In the genomic region with DNA sequence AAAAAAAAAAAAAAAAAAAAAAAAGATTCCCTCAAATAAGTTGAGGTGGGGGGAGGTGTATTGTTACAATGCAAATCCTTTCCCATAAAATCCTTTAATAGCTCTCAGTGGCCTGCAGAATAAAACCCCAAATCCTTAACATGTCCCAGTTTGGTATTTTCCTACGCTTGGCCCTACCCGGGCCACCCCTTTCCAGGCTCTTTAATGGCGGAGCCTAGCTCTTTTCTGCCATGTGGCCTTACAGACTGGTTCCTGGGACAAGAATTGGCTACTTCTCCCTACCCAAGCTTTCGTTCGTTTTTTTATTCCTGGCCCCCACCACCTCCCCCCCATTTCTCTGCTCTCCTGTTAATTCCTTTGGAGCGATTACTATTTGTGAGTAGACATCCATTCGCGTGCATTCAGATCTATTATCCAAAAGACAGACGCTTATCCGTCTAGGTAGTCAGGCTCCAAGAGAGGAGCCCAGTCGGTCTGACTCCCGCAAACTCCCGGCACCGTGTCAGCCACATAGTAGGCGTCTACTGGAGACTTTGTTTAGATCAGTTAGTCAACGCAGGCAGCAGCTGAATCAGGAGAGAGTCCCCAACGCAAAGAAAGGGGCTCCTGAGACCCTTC, we compare ENCODE assay signal across 8 cellular contexts. TPM values are rescaled to one million over a fixed set of nuclear protein-coding genes. Genes with fewer than 3 reads are reported as not detected.
DNase-seq lines count a peak whose midpoint lies in the region; ATAC-seq, FAIRE-seq and TF ChIP-seq lines count a peak whose summit lies in the region.

No MANE protein-coding gene starts in this region.

- no peak for DNase-seq in stimulated activated naive CD8-positive, alpha-beta T cell treated with anti-CD3 and anti-CD28 coated beads, Interleukin-15, Interleukin-2, amounts not matched to agents 100 U/mL and 50 U/mL, for 24 hours
- DNase-seq in mammary epithelial cell: no peak
- no peak for DNase-seq in urothelium cell line (ENCODE audit: low spot score)

- H3K9ac ChIP-seq in mammary epithelial cell (ENCODE audit: insufficient read depth, low read length): peak overlapping the region; percentile 29

- peak overlapping the region; percentile 96 for H2AFZ ChIP-seq in mammary epithelial cell (ENCODE audit: low read depth, low read length)

- H3K79me2 ChIP-seq in mammary epithelial cell (ENCODE audit: insufficient read depth, low read length): peaks cover 37% of the 10 kb centered on the region

- peak overlapping the region; percentile 98 for H3K4me2 ChIP-seq in mammary epithelial cell (ENCODE audit: insufficient read depth, low read depth, low read length)

- dilution Hi-C loops in mammary epithelial cell (cut with HindIII; ENCODE audit: low sequenced_read_pairs): no loop called here

- H3K27ac Mint-ChIP-seq in stimulated activated naive CD8-positive, alpha-beta T cell treated with anti-CD3 and anti-CD28 coated beads, Interleukin-15, Interleukin-2, amounts not matched to agents 100 ng/mL and 50 ng/mL, for 24 hours: peak overlapping the region; percentile 96

- peak overlapping the region; percentile 77 for H3K27ac ChIP-seq in mammary epithelial cell (ENCODE audit: insufficient read depth, low read depth, low read length)

- in situ Hi-C loops in mammary epithelial cell (cut with MboI; ENCODE audit: low sequenced_read_pairs in 2 of 2): no loop called here

- H4K20me1 ChIP-seq in mammary epithelial cell (ENCODE audit: insufficient read depth, low read length): no peaks in the 10 kb centered on the region

- CTCF ChIA-PET in mammary epithelial cell (lab: Charles Lee; ENCODE audit: low non-redundant PET): no interaction called here

- H3K27me3 ChIP-seq in mammary epithelial cell (ENCODE audit: insufficient read depth, low read length) (no peaks in the 10 kb centered on the region), mononuclear cell (ENCODE audit: insufficient read depth, low read length) (no peaks in the 10 kb centered on the region)

- H3K4me1 Mint-ChIP-seq in stimulated activated naive CD8-positive, alpha-beta T cell treated with anti-CD3 and anti-CD28 coated beads, Interleukin-15, Interleukin-2, amounts not matched to agents 100 ng/mL and 50 ng/mL, for 24 hours (ENCODE audit: low read depth): peaks cover 38% of the 10 kb centered on the region

- FAIRE-seq in urothelium cell line (lab: Jason Lieb, UNC): no peak

- H3K36me3 ChIP-seq in mammary epithelial cell (ENCODE audit: insufficient read depth, low read length): no peaks in the 10 kb centered on the region

- ATAC-seq in stimulated activated naive CD8-positive, alpha-beta T cell treated with anti-CD3 and anti-CD28 coated beads, Interleukin-15, Interleukin-2, amounts not matched to agents 100 U/mL and 50 U/mL, for 24 hours: no peak
- ATAC-seq in GM19452 (IDR thresholded peaks at IDR 0.05; ENCODE audit: unreplicated experiment): no peak
- no peak for ATAC-seq in GM19324 (IDR thresholded peaks at IDR 0.05; ENCODE audit: low FRiP score, unreplicated experiment)
- ATAC-seq in activated CD4-positive, CD25-positive, alpha-beta regulatory T cell treated with anti-CD3 and anti-CD28 coated beads, Interleukin-2, amount 50 U/mL, for 24 hours: no peak

- WGBS in mammary epithelial cell (ENCODE audit: low coverage, missing lambda C conversion rate): 49% methylated on average over 7 of the region's 17 CpGs

- intact Hi-C loops in mammary epithelial cell (cut with micrococcal nuclease): loop anchor here (10.0 kb wide), 1 partner anchor 317 kb away; a partner anchor contains a TSS

- peak overlapping the region; percentile 60 to 80 (median 74) for H3K4me3 ChIP-seq in mammary epithelial cell (replicated peaks in 1 of 3; ENCODE audit: insufficient read depth in 1 of 3, low read depth in 2 of 3, low read length in 3 of 3)
- peak overlapping the region; percentile 84 for H3K4me3 ChIP-seq in mononuclear cell (ENCODE audit: low read length)

- H3K9me3 Mint-ChIP-seq in stimulated activated naive CD8-positive, alpha-beta T cell treated with anti-CD3 and anti-CD28 coated beads, Interleukin-15, Interleukin-2, amounts not matched to agents 100 ng/mL and 50 ng/mL, for 24 hours: no peaks in the 10 kb centered on the region

- H3K27me3 Mint-ChIP-seq in stimulated activated naive CD8-positive, alpha-beta T cell treated with anti-CD3 and anti-CD28 coated beads, Interleukin-15, Interleukin-2, amounts not matched to agents 100 ng/mL and 50 ng/mL, for 24 hours: no peaks in the 10 kb centered on the region

- H3K9me3 ChIP-seq in mammary epithelial cell (replicated peaks; ENCODE audit: insufficient read depth, low read length) (no peaks in the 10 kb centered on the region), mononuclear cell (ENCODE audit: low read depth, low read length) (no peaks in the 10 kb centered on the region)

- H3K4me3 Mint-ChIP-seq in stimulated activated naive CD8-positive, alpha-beta T cell treated with anti-CD3 and anti-CD28 coated beads, Interleukin-15, Interleukin-2, amounts not matched to agents 100 ng/mL and 50 ng/mL, for 24 hours: peak overlapping the region; percentile 89

- H3K36me3 Mint-ChIP-seq in stimulated activated naive CD8-positive, alpha-beta T cell treated with anti-CD3 and anti-CD28 coated beads, Interleukin-15, Interleukin-2, amounts not matched to agents 100 ng/mL and 50 ng/mL, for 24 hours (ENCODE audit: low read depth): peaks cover 3% of the 10 kb centered on the region

- BruUV-seq in mammary epithelial cell (replicated peaks; lab: Mats Ljungman, UMichigan): no TSS peak

- H3K4me1 ChIP-seq in mammary epithelial cell (ENCODE audit: insufficient read depth, low read length) (peaks cover 32% of the 10 kb centered on the region), mononuclear cell (ENCODE audit: insufficient read depth, low read length) (peaks cover 40% of the 10 kb centered on the region)

- TF ChIP-seq CTCF in mammary epithelial cell (conservative IDR thresholded peaks at IDR 0.05 in 1 of 2, IDR thresholded peaks at IDR 0.05 in 1 of 2; ENCODE audit: extremely low read depth in 1 of 2, insufficient read depth in 1 of 2, low read depth in 1 of 2, low read length in 2 of 2): no peak

RNA-seq across cellular contexts. Expression of a gene that starts 0.8 kb away (rescaled TPM):
- total RNA-seq in mammary epithelial cell (10 to 100 TPM; 11.7 to 13.1 TPM), mononuclear cell (38.5 TPM)
- 21.2 TPM for polyA plus RNA-seq in mammary epithelial cell
- polyA minus RNA-seq in mammary epithelial cell: 10.6 TPM

RNA-seq across cellular contexts. Expression of a gene that starts 5.4 kb away (rescaled TPM):
- 100 to 1,000 TPM; 158 to 198 TPM for total RNA-seq in mammary epithelial cell
- polyA plus RNA-seq in mammary epithelial cell: 452 TPM
- polyA minus RNA-seq in mammary epithelial cell: 283 TPM
- total RNA-seq in mononuclear cell: 89.1 TPM

RNA-seq across cellular contexts. Expression of a gene that starts 6.2 kb away (rescaled TPM):
- total RNA-seq in mammary epithelial cell (10 to 100 TPM; 27.2 to 48.5 TPM), mononuclear cell (20.8 TPM)
- 35.6 TPM for polyA plus RNA-seq in mammary epithelial cell
- 25.7 TPM for polyA minus RNA-seq in mammary epithelial cell

RNA-seq across cellular contexts. Expression of a gene that starts 31.5 kb away (rescaled TPM):
- total RNA-seq in mammary epithelial cell: 10 to 100 TPM; 31.5 to 53.9 TPM
- polyA plus RNA-seq in mammary epithelial cell: 36.5 TPM
- polyA minus RNA-seq in mammary epithelial cell: 143 TPM
- total RNA-seq in mononuclear cell: 48.1 TPM

RNA-seq across cellular contexts. Expression of a gene that starts 34.6 kb away (rescaled TPM):
- total RNA-seq in mammary epithelial cell: under 1 TPM; 0.33 to 0.99 TPM
- polyA plus RNA-seq in mammary epithelial cell: 0.51 TPM
- not detected for polyA minus RNA-seq in mammary epithelial cell
- total RNA-seq in mononuclear cell: 0.42 TPM
